Comparison of ENCODE assay signal across 16 cellular contexts in genomic region chr6:145705561-145705960, GRCh38. TPM values are rescaled to one million over a fixed set of nuclear protein-coding genes. Genes with fewer than 3 reads are reported as not detected.
DNase-seq lines count a peak whose midpoint lies in the region; ATAC-seq, FAIRE-seq and TF ChIP-seq lines count a peak whose summit lies in the region.
"Had no signal": no experiment of that assay in that cellular context is flagged by ENCODE, and none has a peak within 500 bp of the region (broad histone marks: within the 10 kb centered on the region; RNA-seq: fewer than 3 reads in every experiment).

No MANE protein-coding gene starts in this region.

- no peak overlapping the region for H3K23ac ChIP-seq in trophoblast cell (ENCODE audit: low read length)

- H3K4me3 ChIP-seq in keratinocyte (ENCODE audit: control insufficient read depth in 2 of 3, extremely low read depth in 1 of 3, insufficient read depth in 2 of 3, low read depth in 1 of 3, low read length in 3 of 3) (no peak overlapping the region), trophoblast cell (ENCODE audit: low read depth, low read length) (no peak overlapping the region)
- H3K4me3 ChIP-seq: adrenal gland, thoracic aorta had no signal

- peak; percentile 52 for FAIRE-seq in keratinocyte (lab: Jason Lieb, UNC)

- no peak overlapping the region for H2AK5ac ChIP-seq in trophoblast cell (ENCODE audit: low read length)

- H3K79me2 ChIP-seq in keratinocyte (ENCODE audit: control insufficient read depth, insufficient read depth, low read length) (no peaks in the 10 kb centered on the region), trophoblast cell (ENCODE audit: control insufficient read depth, insufficient read depth, low read length, poor library complexity) (no peaks in the 10 kb centered on the region)

- no peaks in the 10 kb centered on the region for H3K79me1 ChIP-seq in trophoblast cell (ENCODE audit: low read length)

- no peaks in the 10 kb centered on the region for H3K27me3 ChIP-seq in keratinocyte (ENCODE audit: control insufficient read depth, extremely low read depth, insufficient read depth, low read length)
- H3K27me3 ChIP-seq in trophoblast cell (ENCODE audit: insufficient read depth, low read length): no peaks in the 10 kb centered on the region
- H3K27me3 ChIP-seq: adrenal gland had no signal

- H3K4me2 ChIP-seq in keratinocyte (ENCODE audit: control insufficient read depth, extremely low read depth, insufficient read depth, low read depth, low read length): no peak overlapping the region
- H3K4me2 ChIP-seq in trophoblast cell (ENCODE audit: low read length): no peak overlapping the region

- dilution Hi-C loops in keratinocyte (cut with MboI; ENCODE audit: extremely low pct_ligation_motif_present, low sequenced_read_pairs): no loop called here

- H3K36me3 ChIP-seq in keratinocyte (ENCODE audit: control insufficient read depth in 2 of 2, extremely low read depth in 1 of 2, insufficient read depth in 2 of 2, low read length in 2 of 2) (no peaks in the 10 kb centered on the region), trophoblast cell (ENCODE audit: control insufficient read depth in 1 of 2, insufficient read depth in 2 of 2, low read length in 2 of 2) (no peaks in the 10 kb centered on the region)
- H3K36me3 ChIP-seq: adrenal gland, thoracic aorta had no signal

- H3K27ac ChIP-seq in keratinocyte (ENCODE audit: control insufficient read depth, insufficient read depth, low read length) (no peak overlapping the region), trophoblast cell (ENCODE audit: low read depth, low read length) (no peak overlapping the region)
- H3K27ac ChIP-seq: adrenal gland, RWPE1, thoracic aorta, VCaP had no signal

- H4K8ac ChIP-seq in trophoblast cell (ENCODE audit: low read depth, low read length): no peak overlapping the region

- H3K4me1 ChIP-seq in keratinocyte (ENCODE audit: control insufficient read depth, extremely low read depth, insufficient read depth, low read length) (peaks cover 4% of the 10 kb centered on the region), trophoblast cell (ENCODE audit: control insufficient read depth in 1 of 2, insufficient read depth in 2 of 2, low read length in 2 of 2) (peaks cover 0 to 2% of the 10 kb centered on the region in 2 experiments)

- H3K9ac ChIP-seq in keratinocyte (ENCODE audit: control insufficient read depth, extremely low read depth, insufficient read depth, low read length) (no peak overlapping the region), trophoblast cell (ENCODE audit: low read length) (no peak overlapping the region)

- no peaks in the 10 kb centered on the region for H3K9me1 ChIP-seq in keratinocyte (ENCODE audit: control insufficient read depth, extremely low read depth, insufficient read depth, low read length)

- TF ChIP-seq CTCF in keratinocyte (optimal IDR thresholded peaks at IDR 0.05 in 1 of 3, IDR thresholded peaks at IDR 0.05 in 1 of 3, conservative IDR thresholded peaks at IDR 0.05 in 1 of 3; ENCODE audit: extremely low read depth in 1 of 3, insufficient read depth in 2 of 3, low read length in 3 of 3): no peak

- H2AFZ ChIP-seq in keratinocyte (ENCODE audit: control insufficient read depth, low read length) (peak overlapping the region; percentile 66), trophoblast cell (ENCODE audit: insufficient read depth, low read length, poor library complexity) (no peak overlapping the region)

- H2BK5ac ChIP-seq in trophoblast cell (ENCODE audit: low read depth, low read length, poor library complexity): no peak overlapping the region

- H4K12ac ChIP-seq in trophoblast cell (ENCODE audit: low read depth, low read length): no peak overlapping the region

- no peak overlapping the region for H2BK120ac ChIP-seq in trophoblast cell (ENCODE audit: insufficient read depth, low read length, poor library complexity)

- H3K14ac ChIP-seq in trophoblast cell (ENCODE audit: low read length): no peak overlapping the region

- no peak overlapping the region for H3K18ac ChIP-seq in trophoblast cell (ENCODE audit: low read length)

- no peak overlapping the region for H3K4ac ChIP-seq in trophoblast cell (ENCODE audit: low read depth, low read length)

- no peak for ATAC-seq in HG03342 (IDR thresholded peaks at IDR 0.05; ENCODE audit: unreplicated experiment)
- ATAC-seq: left lobe of liver had no signal

- H4K91ac ChIP-seq in trophoblast cell (ENCODE audit: low read depth, low read length): no peak overlapping the region

- no peaks in the 10 kb centered on the region for H4K20me1 ChIP-seq in keratinocyte (ENCODE audit: control insufficient read depth, extremely low read depth, insufficient read depth, low read length)

- DNase-seq in EH (ENCODE audit: low read depth) (peak; percentile 68), LHCN-M2 (ENCODE audit: low read depth) (peak; percentile 48), amniotic epithelial cell (ENCODE audit: low read depth) (peak; percentile 75), keratinocyte (ENCODE audit: low read depth, low spot score) (no peak), ureter (ENCODE audit: low spot score) (no peak), NCI-H1417 (lab: John Stamatoyannopoulos, UW) (no peak), trophoblast cell (no peak)
- DNase-seq: adrenal gland; effector CD8-positive, alpha-beta T cell; Karpas-422; NCI-H510A had no signal

- no peak overlapping the region for H2BK12ac ChIP-seq in trophoblast cell (ENCODE audit: low read length)

- H3K9me3 ChIP-seq in keratinocyte (ENCODE audit: control insufficient read depth, low read depth, low read length) (peaks cover 2% of the 10 kb centered on the region), trophoblast cell (ENCODE audit: insufficient read depth, low read depth, low read length) (peaks cover 4% of the 10 kb centered on the region)
- H3K9me3 ChIP-seq: adrenal gland, thoracic aorta had no signal

- WGBS in trophoblast cell (ENCODE audit: extremely low coverage, insufficient coverage, insufficient read length): no CpG with 5 or more reads among the region's 2 CpGs

RNA-seq across cellular contexts. Expression of gene EPM2A, which starts 29.8 kb away (rescaled TPM):
- total RNA-seq in LHCN-M2 (2014; rRNA removed) (7.0 and 7.1 TPM in 2 replicates), ureter (23.4 TPM)
- polyA plus RNA-seq in LHCN-M2 (2012): 2.9 TPM
- 2.4 to 3.6 TPM (median 2.4 TPM) in 3 replicates for polyA plus RNA-seq in keratinocyte
- polyA plus RNA-seq in keratinocyte (2011; ENCODE audit: low read depth): 5.0 TPM
- polyA plus RNA-seq in keratinocyte (2011; cell fraction: cytosol; rRNA removed): 3.2 and 4.1 TPM in 2 replicates
- polyA plus RNA-seq in keratinocyte (2011; cell fraction: nucleus; rRNA removed): 3.8 and 4.5 TPM in 2 replicates
- 1.7 and 2.7 TPM in 2 replicates for polyA plus RNA-seq in keratinocyte (2012; ENCODE audit: low replicate concordance)
- polyA minus RNA-seq in keratinocyte: 1.4 to 4.8 TPM (median 3.2 TPM) in 3 replicates
- polyA minus RNA-seq in keratinocyte (2011; cell fraction: cytosol; rRNA and poly(A)+ RNA removed): 11.5 TPM
- 5.7 and 7.6 TPM in 2 replicates for polyA minus RNA-seq in keratinocyte (2011; cell fraction: nucleus; rRNA and poly(A)+ RNA removed)
- polyA plus RNA-seq in trophoblast cell (2013): 1.3 and 1.9 TPM in 2 replicates

Comparison
In these comparisons a context has a peak if more than half of its experiments do, and no peak if none do; other contexts are left out.
1. DNase-seq: peak in EH (single experiment), LHCN-M2 (single experiment) and amniotic epithelial cell (single experiment); none in keratinocyte (single experiment), ureter (single experiment), NCI-H1417 (0 of 3) and trophoblast cell (0 of 2).